7 cellular contexts compared by ENCODE assay signal in the genomic region with DNA sequence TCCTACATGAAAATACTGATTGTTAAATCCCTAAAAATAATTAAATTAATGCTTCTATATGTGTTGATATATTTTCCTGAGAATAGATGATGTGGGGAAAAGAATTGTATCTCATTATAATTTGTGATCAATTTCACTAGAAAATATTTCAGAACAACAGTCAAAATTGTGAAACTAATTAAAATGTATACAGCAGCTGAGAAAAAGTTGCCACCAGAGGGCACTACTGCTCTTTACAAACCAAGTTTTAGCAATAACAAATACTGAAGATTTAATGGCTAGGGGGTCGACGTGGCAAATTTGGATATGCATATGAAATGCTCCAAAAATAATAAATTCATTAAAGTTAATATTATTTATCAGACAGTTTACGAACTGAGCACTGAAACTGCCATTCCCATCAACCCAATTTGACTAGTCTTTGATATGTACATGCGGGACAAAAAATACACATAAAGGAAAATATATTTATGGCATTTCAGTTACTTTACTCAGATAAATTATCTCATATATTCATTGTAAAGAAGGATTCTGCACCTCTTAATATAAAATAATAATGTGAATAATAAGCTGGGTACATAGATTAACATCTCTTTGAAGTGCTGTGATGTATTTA.
DNase-seq lines count a peak whose midpoint lies in the region; ATAC-seq, FAIRE-seq and TF ChIP-seq lines count a peak whose summit lies in the region.

No MANE protein-coding gene starts in this region.

- DNase-seq in ELR (ENCODE audit: low read depth) = peak; percentile 42
- peak; percentile 72 for DNase-seq in Jurkat, Clone E6-1 (ENCODE audit: low read depth, low spot score)
- DNase-seq in SK-N-MC (ENCODE audit: low read depth, low spot score) = peak; percentile 50
- peak; percentile 35 for DNase-seq in endothelial cell of umbilical vein (ENCODE audit: low read depth, low spot score)
- peak; percentile 67 for DNase-seq in neural crest cell (ENCODE audit: low read depth, low spot score)

- no peak for TF ChIP-seq POLR2A in endothelial cell of umbilical vein (IDR thresholded peaks at IDR 0.05; ENCODE audit: low read depth, low read length)

- H2AFZ ChIP-seq in endothelial cell of umbilical vein (ENCODE audit: low read depth, low read length) = no peak overlapping the region

- H3K36me3 ChIP-seq in SK-N-MC (ENCODE audit: insufficient read depth, low read length) (no peaks in the 10 kb centered on the region), endothelial cell of umbilical vein (ENCODE audit: control insufficient read depth in 2 of 2, extremely low read depth in 1 of 2, insufficient read depth in 2 of 2, low read length in 2 of 2) (no peaks in the 10 kb centered on the region)

- no peaks in the 10 kb centered on the region for H4K20me1 ChIP-seq in endothelial cell of umbilical vein (replicated peaks; ENCODE audit: control insufficient read depth, extremely low read depth, insufficient read depth, low read length)

- H3K27ac ChIP-seq in SK-N-MC = no peak overlapping the region
- H3K27ac ChIP-seq in endothelial cell of umbilical vein (ENCODE audit: insufficient read depth, low read depth, low read length) = no peak overlapping the region

- H3K27me3 ChIP-seq in endothelial cell of umbilical vein (ENCODE audit: control insufficient read depth in 2 of 2, insufficient read depth in 2 of 2, low read length in 2 of 2) = no peaks in the 10 kb centered on the region

- H3K9ac ChIP-seq in SK-N-MC (ENCODE audit: insufficient read length) = no peak overlapping the region
- no peak overlapping the region for H3K9ac ChIP-seq in endothelial cell of umbilical vein (replicated peaks; ENCODE audit: extremely low read depth, insufficient read depth, low read length)

- no peaks in the 10 kb centered on the region for H3K79me2 ChIP-seq in endothelial cell of umbilical vein (ENCODE audit: control insufficient read depth, insufficient read depth, low read length)

- H3K4me3 Mint-ChIP-seq in neural crest cell = no peak overlapping the region

- no TSS peak for BruUV-seq in endothelial cell of umbilical vein (replicated peaks; lab: Mats Ljungman, UMichigan)

- H3K9me3 Mint-ChIP-seq in neural crest cell = peaks cover 6% of the 10 kb centered on the region

- POLR2A ChIA-PET in endothelial cell of umbilical vein (lab: Charles Lee) = no interaction called here

- CTCF ChIA-PET in endothelial cell of umbilical vein (lab: Charles Lee) = interaction anchor here (0.7 to 1.3 kb wide), 6 partner anchors 25 to 1541 kb away, joined by 3 read pairs; no protein-coding TSS in a partner anchor

- FAIRE-seq in endothelial cell of umbilical vein (lab: Jason Lieb, UNC) = peak; percentile 62

- no peaks in the 10 kb centered on the region for H3K4me1 Mint-ChIP-seq in neural crest cell

- no peaks in the 10 kb centered on the region for H3K9me1 ChIP-seq in endothelial cell of umbilical vein (replicated peaks; ENCODE audit: control insufficient read depth, extremely low read depth, insufficient read depth, low read length)

- H3K4me3 ChIP-seq in Jurkat, Clone E6-1 (ENCODE audit: low read length) = no peak overlapping the region
- no peak overlapping the region for H3K4me3 ChIP-seq in SK-N-MC
- no peak overlapping the region for H3K4me3 ChIP-seq in endothelial cell of umbilical vein (replicated peaks in 1 of 3; ENCODE audit: insufficient read depth in 1 of 3, low read depth in 1 of 3, low read length in 3 of 3)

- no peak overlapping the region for H3K4me2 ChIP-seq in endothelial cell of umbilical vein (ENCODE audit: insufficient read depth, low read length)

- H3K27ac Mint-ChIP-seq in neural crest cell (ENCODE audit: unreplicated experiment) = no peak overlapping the region

- intact Hi-C loops in endothelial cell of umbilical vein (cut with micrococcal nuclease) = loop anchor here (2.0 to 5.0 kb wide), 2 partner anchors 113 to 1541 kb away; no protein-coding TSS in a partner anchor

- TF ChIP-seq CTCF in endothelial cell of umbilical vein (IDR thresholded peaks at IDR 0.05; ENCODE audit: extremely low read depth in 1 of 2, insufficient read depth in 1 of 2, low read depth in 1 of 2, low read length in 2 of 2) = peak; percentile 49 to 55
- peak; percentile 96 for TF ChIP-seq CTCF in neural crest cell (conservative IDR thresholded peaks at IDR 0.05)

- ATAC-seq in HG02840 (IDR thresholded peaks at IDR 0.05; ENCODE audit: low FRiP score, unreplicated experiment) (no peak), GM18868 (IDR thresholded peaks at IDR 0.05; ENCODE audit: unreplicated experiment) (no peak)

- H3K9me3 ChIP-seq in SK-N-MC (ENCODE audit: low read depth, low read length) = no peaks in the 10 kb centered on the region
- no peaks in the 10 kb centered on the region for H3K9me3 ChIP-seq in endothelial cell of umbilical vein (replicated peaks; ENCODE audit: control insufficient read depth, insufficient read depth, low read length)

- H3K4me1 ChIP-seq in endothelial cell of umbilical vein (ENCODE audit: control insufficient read depth, extremely low read depth, insufficient read depth, low read length) = no peaks in the 10 kb centered on the region

- dilution Hi-C loops in endothelial cell of umbilical vein (cut with MboI; ENCODE audit: extremely low pct_ligation_motif_present, low sequenced_read_pairs) = no loop called here

- peaks cover 7% of the 10 kb centered on the region for H3K36me3 Mint-ChIP-seq in neural crest cell (ENCODE audit: low read depth)

- H3K27me3 Mint-ChIP-seq in neural crest cell (ENCODE audit: low read depth) = no peaks in the 10 kb centered on the region

TF ChIP-seq in endothelial cell of umbilical vein, 7 proteins besides CTCF, POLR2A, EP300 and RAD21:
- TF ChIP-seq EZH2 (IDR thresholded peaks at IDR 0.05; ENCODE audit: borderline replicate concordance, low read depth, low read length, severe bottlenecking) (no peak), JUN (IDR thresholded peaks at IDR 0.05; ENCODE audit: borderline replicate concordance, insufficient read depth, insufficient read length, low read depth) (no peak)
